In the genomic region with DNA sequence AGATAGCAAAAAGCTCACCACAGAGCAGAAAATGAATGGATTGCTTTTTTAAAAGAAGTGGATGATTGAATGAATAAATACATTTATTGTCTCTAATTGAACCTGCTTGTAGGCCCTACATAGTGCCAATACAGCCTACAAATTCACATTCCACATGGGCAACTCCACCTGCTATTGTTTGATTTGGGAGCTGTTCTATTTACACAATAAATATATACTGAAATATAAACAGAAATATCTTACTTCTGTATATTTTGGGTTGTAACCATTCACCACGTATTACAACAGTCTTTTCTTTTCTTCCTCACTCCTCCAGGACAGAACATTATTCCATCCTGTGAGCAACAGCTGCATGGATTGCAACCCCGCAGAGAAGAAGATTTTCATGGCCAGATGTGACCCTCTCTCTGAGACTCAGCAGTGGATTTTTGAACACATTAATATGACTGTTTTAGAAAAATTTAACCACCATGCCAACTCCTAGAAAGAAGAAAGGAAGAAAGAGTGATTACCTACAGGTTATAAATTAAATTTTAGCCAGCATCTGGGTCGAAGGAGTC, we compare ENCODE assay signal across 12 cellular contexts.
DNase-seq lines count a peak whose midpoint lies in the region; ATAC-seq and TF ChIP-seq lines count a peak whose summit lies in the region.
"Had no signal": no experiment of that assay in that cellular context is flagged by ENCODE, and none has a peak within 500 bp of the region (broad histone marks: within the 10 kb centered on the region; RNA-seq: fewer than 3 reads in every experiment).

No MANE protein-coding gene starts in this region.

- H3K4me1 Mint-ChIP-seq in WTC11 (peaks cover 61% of the 10 kb centered on the region), osteocyte (ENCODE audit: unreplicated experiment) (peaks cover 36% of the 10 kb centered on the region)
- H3K4me1 Mint-ChIP-seq: activated naive CD8-positive, alpha-beta T cell treated with anti-CD3 and anti-CD28 coated beads for 36 hours had no signal

- H3K9me3 Mint-ChIP-seq in WTC11 (peaks cover 19% of the 10 kb centered on the region), osteocyte (ENCODE audit: unreplicated experiment) (no peaks in the 10 kb centered on the region)

- POLR2A ChIA-PET in WTC11 (lab: Charles Lee): interaction anchor here (0.6 kb wide), 1 partner anchor 74 kb away, joined by 3 read pairs; no protein-coding TSS in a partner anchor

- TF ChIP-seq CTCF in WTC11 (IDR thresholded peaks at IDR 0.05) (no peak), osteocyte (IDR thresholded peaks at IDR 0.05) (no peak)

- H3K27ac Mint-ChIP-seq in WTC11: peak overlapping the region; percentile 80
- peak overlapping the region; percentile 68 for H3K27ac Mint-ChIP-seq in osteocyte (ENCODE audit: unreplicated experiment)
- H3K27ac Mint-ChIP-seq: activated naive CD8-positive, alpha-beta T cell treated with anti-CD3 and anti-CD28 coated beads for 36 hours had no signal

- H3K27me3 Mint-ChIP-seq in WTC11 (ENCODE audit: low read depth) (no peaks in the 10 kb centered on the region), osteocyte (ENCODE audit: unreplicated experiment) (no peaks in the 10 kb centered on the region)

- H3K4me3 Mint-ChIP-seq in WTC11: no peak overlapping the region
- no peak overlapping the region for H3K4me3 Mint-ChIP-seq in osteocyte (ENCODE audit: unreplicated experiment)
- H3K4me3 Mint-ChIP-seq: activated naive CD8-positive, alpha-beta T cell treated with anti-CD3 and anti-CD28 coated beads for 36 hours had no signal

- CTCF ChIA-PET in WTC11 (lab: Charles Lee): interaction anchor here (0.6 to 2.4 kb wide), 5 partner anchors 15 to 218 kb away, joined by 3 to 6 read pairs (median 3); a partner anchor contains a TSS

- DNase-seq in DMS 273 treated with DMSO at 0.1 percent for 48 hours (lab: John Stamatoyannopoulos, UW) (peak; percentile 35), WTC11 (ENCODE audit: low spot score) (no peak), osteocyte (ENCODE audit: extremely low spot score, unreplicated experiment) (no peak), activated T-cell treated with anti-CD3 and anti-CD28 coated beads for 4 hours (no peak), putamen (ENCODE audit: low spot score) (no peak), NCI-H526 (lab: John Stamatoyannopoulos, UW) (no peak)
- DNase-seq in stimulated activated CD4-positive, alpha-beta T cell treated with anti-CD3 and anti-CD28 coated beads, Interleukin-2, amount 100 ng/mL, for 48 hours: no peak
- DNase-seq: activated naive CD8-positive, alpha-beta T cell treated with anti-CD3 and anti-CD28 coated beads for 36 hours; GM23248; sigmoid colon had no signal

- H3K36me3 Mint-ChIP-seq in WTC11 (no peaks in the 10 kb centered on the region; the same call in none of the 2 replicates), osteocyte (ENCODE audit: unreplicated experiment) (no peaks in the 10 kb centered on the region)
- H3K36me3 Mint-ChIP-seq: activated naive CD8-positive, alpha-beta T cell treated with anti-CD3 and anti-CD28 coated beads for 36 hours had no signal

- ATAC-seq in HG03354 (IDR thresholded peaks at IDR 0.05; ENCODE audit: poor library complexity, severe bottlenecking, unreplicated experiment) (peak; percentile 29), WTC11 (peak; percentile 15; the same call in 1 of the 2 replicates)
- ATAC-seq: HepG2 had no signal

TF ChIP-seq in WTC11, 78 proteins besides CTCF, POLR2A, EP300 and RAD21:
- TF ChIP-seq, protein P1, sequence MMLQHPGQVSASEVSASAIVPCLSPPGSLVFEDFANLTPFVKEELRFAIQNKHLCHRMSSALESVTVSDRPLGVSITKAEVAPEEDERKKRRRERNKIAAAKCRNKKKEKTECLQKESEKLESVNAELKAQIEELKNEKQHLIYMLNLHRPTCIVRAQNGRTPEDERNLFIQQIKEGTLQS (CRISPR knock-in tag; conservative IDR thresholded peaks at IDR 0.05): no peak
- TF ChIP-seq, protein P2, sequence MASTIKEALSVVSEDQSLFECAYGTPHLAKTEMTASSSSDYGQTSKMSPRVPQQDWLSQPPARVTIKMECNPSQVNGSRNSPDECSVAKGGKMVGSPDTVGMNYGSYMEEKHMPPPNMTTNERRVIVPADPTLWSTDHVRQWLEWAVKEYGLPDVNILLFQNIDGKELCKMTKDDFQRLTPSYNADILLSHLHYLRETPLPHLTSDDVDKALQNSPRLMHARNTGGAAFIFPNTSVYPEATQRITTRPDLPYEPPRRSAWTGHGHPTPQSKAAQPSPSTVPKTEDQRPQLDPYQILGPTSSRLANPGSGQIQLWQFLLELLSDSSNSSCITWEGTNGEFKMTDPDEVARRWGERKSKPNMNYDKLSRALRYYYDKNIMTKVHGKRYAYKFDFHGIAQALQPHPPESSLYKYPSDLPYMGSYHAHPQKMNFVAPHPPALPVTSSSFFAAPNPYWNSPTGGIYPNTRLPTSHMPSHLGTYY (CRISPR knock-in tag; IDR thresholded peaks at IDR 0.05): no peak
- TF ChIP-seq NR3C1 (CRISPR knock-in tag; conservative IDR thresholded peaks at IDR 0.05; ENCODE audit: low read depth): no peak
- TF ChIP-seq, protein P3, sequence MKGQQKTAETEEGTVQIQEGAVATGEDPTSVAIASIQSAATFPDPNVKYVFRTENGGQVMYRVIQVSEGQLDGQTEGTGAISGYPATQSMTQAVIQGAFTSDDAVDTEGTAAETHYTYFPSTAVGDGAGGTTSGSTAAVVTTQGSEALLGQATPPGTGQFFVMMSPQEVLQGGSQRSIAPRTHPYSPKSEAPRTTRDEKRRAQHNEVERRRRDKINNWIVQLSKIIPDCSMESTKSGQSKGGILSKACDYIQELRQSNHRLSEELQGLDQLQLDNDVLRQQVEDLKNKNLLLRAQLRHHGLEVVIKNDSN (CRISPR knock-in tag; IDR thresholded peaks at IDR 0.05): no peak
- TF ChIP-seq, protein P4, sequence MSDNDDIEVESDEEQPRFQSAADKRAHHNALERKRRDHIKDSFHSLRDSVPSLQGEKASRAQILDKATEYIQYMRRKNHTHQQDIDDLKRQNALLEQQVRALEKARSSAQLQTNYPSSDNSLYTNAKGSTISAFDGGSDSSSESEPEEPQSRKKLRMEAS (CRISPR knock-in tag; IDR thresholded peaks at IDR 0.05): no peak
- TF ChIP-seq, protein P5, sequence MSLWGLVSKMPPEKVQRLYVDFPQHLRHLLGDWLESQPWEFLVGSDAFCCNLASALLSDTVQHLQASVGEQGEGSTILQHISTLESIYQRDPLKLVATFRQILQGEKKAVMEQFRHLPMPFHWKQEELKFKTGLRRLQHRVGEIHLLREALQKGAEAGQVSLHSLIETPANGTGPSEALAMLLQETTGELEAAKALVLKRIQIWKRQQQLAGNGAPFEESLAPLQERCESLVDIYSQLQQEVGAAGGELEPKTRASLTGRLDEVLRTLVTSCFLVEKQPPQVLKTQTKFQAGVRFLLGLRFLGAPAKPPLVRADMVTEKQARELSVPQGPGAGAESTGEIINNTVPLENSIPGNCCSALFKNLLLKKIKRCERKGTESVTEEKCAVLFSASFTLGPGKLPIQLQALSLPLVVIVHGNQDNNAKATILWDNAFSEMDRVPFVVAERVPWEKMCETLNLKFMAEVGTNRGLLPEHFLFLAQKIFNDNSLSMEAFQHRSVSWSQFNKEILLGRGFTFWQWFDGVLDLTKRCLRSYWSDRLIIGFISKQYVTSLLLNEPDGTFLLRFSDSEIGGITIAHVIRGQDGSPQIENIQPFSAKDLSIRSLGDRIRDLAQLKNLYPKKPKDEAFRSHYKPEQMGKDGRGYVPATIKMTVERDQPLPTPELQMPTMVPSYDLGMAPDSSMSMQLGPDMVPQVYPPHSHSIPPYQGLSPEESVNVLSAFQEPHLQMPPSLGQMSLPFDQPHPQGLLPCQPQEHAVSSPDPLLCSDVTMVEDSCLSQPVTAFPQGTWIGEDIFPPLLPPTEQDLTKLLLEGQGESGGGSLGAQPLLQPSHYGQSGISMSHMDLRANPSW (CRISPR knock-in tag; conservative IDR thresholded peaks at IDR 0.05; ENCODE audit: low read depth): no peak
- no peak for TF ChIP-seq CBFB (CRISPR knock-in tag; IDR thresholded peaks at IDR 0.05; ENCODE audit: low read depth)
- no peak for TF ChIP-seq ZNF317 (CRISPR knock-in tag; IDR thresholded peaks at IDR 0.05; ENCODE audit: borderline replicate concordance, low read depth)
TF ChIP-seq in WTC11: peak in this region for 0.
